In the genomic region with DNA sequence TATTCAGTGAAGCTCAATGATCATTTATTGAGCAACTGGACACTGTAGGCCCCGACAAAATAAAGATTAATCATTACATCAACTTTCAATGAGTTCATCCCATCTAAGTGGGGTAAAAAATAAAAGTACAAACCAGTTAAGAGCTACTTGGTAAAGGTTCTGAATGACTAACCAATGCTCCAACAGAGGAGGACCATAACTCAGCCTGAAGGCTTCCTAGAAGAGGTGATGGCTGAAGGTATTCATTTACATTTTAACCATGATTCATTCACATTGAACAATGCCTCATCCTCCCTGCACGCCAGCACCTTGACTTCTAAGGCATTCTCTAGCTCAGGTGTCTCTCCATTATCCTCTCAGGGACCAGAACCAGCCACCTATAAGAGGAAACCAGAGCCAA, we compare ENCODE assay signal across 9 cellular contexts.
"Had no signal": no experiment of that assay in that cellular context is flagged by ENCODE, and none has a peak within 500 bp of the region (broad histone marks: within the 10 kb centered on the region; RNA-seq: fewer than 3 reads in every experiment).

No MANE protein-coding gene starts in this region.

- H3K27me3 Mint-ChIP-seq: IgD-negative memory B cell had no signal

- H3K36me3 Mint-ChIP-seq: IgD-negative memory B cell had no signal

- H3K4me2 ChIP-seq: KMS-11 had no signal

- H3K4me3 Mint-ChIP-seq: HFFc6, IgD-negative memory B cell had no signal

- H3K27ac ChIP-seq: HL-60, KMS-11 had no signal

- H3K27ac Mint-ChIP-seq: HFFc6, IgD-negative memory B cell had no signal

- H3K9ac ChIP-seq: KMS-11 had no signal

- ATAC-seq: HCT116, HepG2 had no signal

- H3K9me3 Mint-ChIP-seq: HFFc6 had no signal

- FAIRE-seq: HepG2 had no signal

- DNase-seq: GOT3, H7, HFFc6, KBM-7 had no signal
